Comparison of ENCODE assay signal across 8 cellular contexts in the genomic region with DNA sequence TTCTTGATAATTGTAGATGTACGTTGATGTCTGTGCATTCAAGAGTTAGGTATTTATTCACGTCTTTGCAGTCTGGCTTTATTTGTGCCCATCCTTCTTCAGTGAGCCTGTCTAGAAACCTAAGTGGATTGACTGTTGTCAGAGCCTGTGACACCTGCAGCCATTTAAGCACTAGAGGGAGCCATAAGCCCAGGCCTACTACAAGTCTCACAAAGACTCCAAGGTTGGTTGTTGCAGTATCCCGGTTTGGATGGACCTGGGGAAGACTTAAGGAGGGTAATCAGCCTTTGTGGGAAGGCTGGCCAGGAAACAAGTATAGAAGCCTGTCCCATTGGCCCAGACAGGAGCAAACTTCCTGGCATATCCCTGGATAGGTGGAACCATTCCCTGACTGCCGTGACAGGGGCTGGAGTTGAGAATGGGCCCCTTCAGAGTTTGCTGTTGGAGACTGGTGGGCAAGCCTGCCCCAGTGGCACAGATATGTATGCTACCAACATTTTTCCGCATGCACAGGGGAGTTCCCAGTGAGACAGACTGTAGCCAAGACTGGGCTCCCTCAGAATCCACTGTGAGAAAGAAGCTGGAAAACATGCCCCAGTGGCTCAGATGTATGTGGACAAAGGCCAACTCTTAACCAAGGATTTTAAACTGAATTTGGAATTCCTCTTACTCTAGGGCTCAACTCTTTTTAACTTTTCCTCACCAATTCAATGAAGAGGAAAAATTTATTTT. TPM values are rescaled to one million over a fixed set of nuclear protein-coding genes. Genes with fewer than 3 reads are reported as not detected.
A peak's percentile ranks its signal among the peaks of the same experiment; 100 is the strongest.
DNase-seq lines count a peak whose midpoint lies in the region; ATAC-seq and TF ChIP-seq lines count a peak whose summit lies in the region.

No MANE protein-coding gene starts in this region.

- H3K4me1 ChIP-seq in body of pancreas, result no peaks in the 10 kb centered on the region

- 43 to 51% methylated on average over 4 to 5 of the region's 5 CpGs for WGBS in body of pancreas, 2 donors

- no peak overlapping the region for H3K4me3 ChIP-seq in body of pancreas

- DNase-seq in COR-L47 (lab: John Stamatoyannopoulos, UW) (peak; percentile 84), NCI-H510A (lab: John Stamatoyannopoulos, UW) (peak; percentile 63), body of pancreas (peak; percentile 47 to 64 (median 56)), kidney tubule cell (ENCODE audit: low spot score) (peak; percentile 77), NCI-H2227 treated with DMSO at 0.1 percent for 48 hours (lab: John Stamatoyannopoulos, UW) (no peak)

- H3K9me3 ChIP-seq in body of pancreas, result no peaks in the 10 kb centered on the region

- peak; percentile 48 for ATAC-seq in HG02798 (IDR thresholded peaks at IDR 0.05; ENCODE audit: poor library complexity, unreplicated experiment)
- no peak for ATAC-seq in body of pancreas
- no peak for ATAC-seq in HG02610 (IDR thresholded peaks at IDR 0.05; ENCODE audit: unreplicated experiment)
- ATAC-seq in GM21390 (IDR thresholded peaks at IDR 0.05; ENCODE audit: unreplicated experiment), result no peak

- TF ChIP-seq POLR2A in body of pancreas (IDR thresholded peaks at IDR 0.05), result no peak

- intact Hi-C loops in body of pancreas (cut with DNase I), result no loop called here

- no peaks in the 10 kb centered on the region for H3K36me3 ChIP-seq in body of pancreas (replicated peaks in 1 of 2; ENCODE audit: insufficient read depth in 1 of 2, low read depth in 2 of 2)

- no peaks in the 10 kb centered on the region for H3K27me3 ChIP-seq in body of pancreas

- H3K27ac ChIP-seq in body of pancreas, result no peak overlapping the region

- TF ChIP-seq CTCF in body of pancreas (IDR thresholded peaks at IDR 0.05), result peak; percentile 29 to 64 (median 59)

RNA-seq across cellular contexts. Expression of a gene that starts 9.3 kb away (rescaled TPM):
- total RNA-seq in body of pancreas, result not detected
